Comparison of ENCODE assay signal across 18 cellular contexts in genomic region chr1:239260779-239261286, GRCh38.
DNase-seq lines count a peak whose midpoint lies in the region; ATAC-seq and TF ChIP-seq lines count a peak whose summit lies in the region.
"Had no signal": no experiment of that assay in that cellular context is flagged by ENCODE, and none has a peak within 500 bp of the region (broad histone marks: within the 10 kb centered on the region; RNA-seq: fewer than 3 reads in every experiment).

No MANE protein-coding gene starts in this region.

- no peak overlapping the region for H3K4me3 Mint-ChIP-seq in GM23338
- H3K4me3 Mint-ChIP-seq: CD4-positive, alpha-beta memory T cell; IgD-negative memory B cell had no signal

- no peaks in the 10 kb centered on the region for H3K79me2 ChIP-seq in GM23338 (replicated peaks; ENCODE audit: insufficient read depth)
- no peaks in the 10 kb centered on the region for H3K79me2 ChIP-seq in PC-3 (ENCODE audit: low read length)

- DNase-seq in GM23338 (ENCODE audit: low spot score) (no peak), PC-3 (peak; percentile 72), epithelial cell of esophagus (ENCODE audit: low read depth) (peak; percentile 53), NAMALWA (ENCODE audit: low spot score) (no peak)
- no peak for DNase-seq in stimulated activated CD4-positive, alpha-beta T cell treated with anti-CD3 and anti-CD28 coated beads, Interleukin-4, amount 100 ng/mL, for 24 hours
- DNase-seq: AML-193; CD4-positive, alpha-beta memory T cell; DMS153; DMS79; GM23248; HCEC 1CT had no signal

- BruUV-seq in PC-3 (replicated peaks; lab: Mats Ljungman, UMichigan), result no TSS peak

- H3K27me3 Mint-ChIP-seq in GM23338 (ENCODE audit: insufficient read depth, low read depth, poor library complexity), result peaks cover 4% of the 10 kb centered on the region
- H3K27me3 Mint-ChIP-seq: IgD-negative memory B cell had no signal

- ATAC-seq in GM23338 (no peak), PC-3 (peak; percentile 91), GM18520 (IDR thresholded peaks at IDR 0.05; ENCODE audit: unreplicated experiment) (no peak)
- ATAC-seq: GM12878, HepG2 had no signal

- H3K27me3 ChIP-seq in GM23338 (ENCODE audit: insufficient read depth) (no peaks in the 10 kb centered on the region), PC-3 (ENCODE audit: low read length) (no peaks in the 10 kb centered on the region)

- peaks cover 3% of the 10 kb centered on the region; the same call in 2 of the 3 replicates for H3K4me1 Mint-ChIP-seq in GM23338
- H3K4me1 Mint-ChIP-seq: CD4-positive, alpha-beta memory T cell had no signal

- H3K9me3 Mint-ChIP-seq in GM23338, result peaks cover 12% of the 10 kb centered on the region

- H3K27ac Mint-ChIP-seq in GM23338, result no peak overlapping the region
- H3K27ac Mint-ChIP-seq: CD4-positive, alpha-beta memory T cell; IgD-negative memory B cell had no signal

- H3K36me3 ChIP-seq in GM23338 (ENCODE audit: insufficient read depth) (no peaks in the 10 kb centered on the region), PC-3 (ENCODE audit: low read depth, low read length) (no peaks in the 10 kb centered on the region)

- H3K4me3 ChIP-seq in GM23338 (no peak overlapping the region), PC-3 (ENCODE audit: low read length) (no peak overlapping the region), epithelial cell of esophagus (ENCODE audit: low read length) (no peak overlapping the region)
- H3K4me3 ChIP-seq: GM12878, GM23248 had no signal

- no peak for TF ChIP-seq CTCF in GM23338 (conservative IDR thresholded peaks at IDR 0.05; ENCODE audit: low read depth in 2 of 2)
- TF ChIP-seq CTCF in PC-3 (conservative IDR thresholded peaks at IDR 0.05; ENCODE audit: low read depth, low read length), result no peak
- no peak for TF ChIP-seq CTCF in epithelial cell of esophagus (IDR thresholded peaks at IDR 0.05; ENCODE audit: insufficient read depth, low read depth, low read length, missing control alignments)

- intact Hi-C loops in PC-3 (cut with micrococcal nuclease), result no loop called here

- CTCF ChIA-PET in PC-3 (lab: Charles Lee), result no interaction called here

- 0 out of 2 replicates have a peak, but pooled peaks cover 7% of the 10 kb centered on the region for H3K4me1 ChIP-seq in GM23338 (ENCODE audit: insufficient read depth)
- peaks cover 14% of the 10 kb centered on the region for H3K4me1 ChIP-seq in PC-3 (ENCODE audit: insufficient read depth, low read length)

- H2AFZ ChIP-seq in GM23338 (peak overlapping the region; percentile 78; the same call in 1 of the 2 replicates), PC-3 (ENCODE audit: low read length) (no peak overlapping the region)
- H2AFZ ChIP-seq: GM23248 had no signal

- H3K36me3 Mint-ChIP-seq in GM23338 (ENCODE audit: low read depth), result peaks cover 13% of the 10 kb centered on the region
- H3K36me3 Mint-ChIP-seq: CD4-positive, alpha-beta memory T cell; IgD-negative memory B cell had no signal

- no peak overlapping the region for H3K27ac ChIP-seq in GM23338 (ENCODE audit: low read depth)
- H3K27ac ChIP-seq in PC-3 (ENCODE audit: low read length), result peak overlapping the region; percentile 47
- H3K27ac ChIP-seq: C4-2B, GM23248, HL-60, KMS-11 had no signal

- H3K9me3 ChIP-seq in PC-3 (ENCODE audit: low read length), result no peaks in the 10 kb centered on the region

- H3K9ac ChIP-seq in PC-3 (ENCODE audit: low read length), result no peak overlapping the region
- H3K9ac ChIP-seq: GM23248, KMS-11 had no signal

- H3K4me2 ChIP-seq in GM23338 (no peak overlapping the region), PC-3 (ENCODE audit: low read length) (peak overlapping the region; percentile 6; the same call in 1 of the 2 replicates)
- H3K4me2 ChIP-seq: KMS-11 had no signal

- POLR2A ChIA-PET in PC-3 (lab: Charles Lee; ENCODE audit: unreplicated experiment), result no interaction called here

- H4K20me1 ChIP-seq in GM23338 (replicated peaks; ENCODE audit: insufficient read depth) (no peaks in the 10 kb centered on the region), PC-3 (ENCODE audit: low read length) (no peaks in the 10 kb centered on the region)

- H3F3A ChIP-seq in GM23338 (replicated peaks; ENCODE audit: low read depth), result no peaks in the 10 kb centered on the region
- no peaks in the 10 kb centered on the region for H3F3A ChIP-seq in PC-3 (ENCODE audit: low read length, unreplicated experiment)

- H3K9me2 ChIP-seq in GM23338 (ENCODE audit: insufficient read depth), result 0 out of 2 replicates have a peak, but pooled peaks cover 4% of the 10 kb centered on the region
- H3K9me2 ChIP-seq in PC-3 (replicated peaks; ENCODE audit: low read length), result no peaks in the 10 kb centered on the region

TF ChIP-seq in GM23338, 12 proteins besides CTCF, POLR2A, EP300 and RAD21 (continues in another document):
- no peak for TF ChIP-seq EZH2 (IDR thresholded peaks at IDR 0.05; ENCODE audit: low read depth, unreplicated experiment)
- TF ChIP-seq NANOG (IDR thresholded peaks at IDR 0.05; ENCODE audit: borderline replicate concordance), result no peak
- TF ChIP-seq CREB1 (CRISPR knock-in tag; IDR thresholded peaks at IDR 0.05; ENCODE audit: low read depth), result no peak
- no peak for TF ChIP-seq ZNF114 (CRISPR knock-in tag; IDR thresholded peaks at IDR 0.05)
- TF ChIP-seq, protein P1, sequence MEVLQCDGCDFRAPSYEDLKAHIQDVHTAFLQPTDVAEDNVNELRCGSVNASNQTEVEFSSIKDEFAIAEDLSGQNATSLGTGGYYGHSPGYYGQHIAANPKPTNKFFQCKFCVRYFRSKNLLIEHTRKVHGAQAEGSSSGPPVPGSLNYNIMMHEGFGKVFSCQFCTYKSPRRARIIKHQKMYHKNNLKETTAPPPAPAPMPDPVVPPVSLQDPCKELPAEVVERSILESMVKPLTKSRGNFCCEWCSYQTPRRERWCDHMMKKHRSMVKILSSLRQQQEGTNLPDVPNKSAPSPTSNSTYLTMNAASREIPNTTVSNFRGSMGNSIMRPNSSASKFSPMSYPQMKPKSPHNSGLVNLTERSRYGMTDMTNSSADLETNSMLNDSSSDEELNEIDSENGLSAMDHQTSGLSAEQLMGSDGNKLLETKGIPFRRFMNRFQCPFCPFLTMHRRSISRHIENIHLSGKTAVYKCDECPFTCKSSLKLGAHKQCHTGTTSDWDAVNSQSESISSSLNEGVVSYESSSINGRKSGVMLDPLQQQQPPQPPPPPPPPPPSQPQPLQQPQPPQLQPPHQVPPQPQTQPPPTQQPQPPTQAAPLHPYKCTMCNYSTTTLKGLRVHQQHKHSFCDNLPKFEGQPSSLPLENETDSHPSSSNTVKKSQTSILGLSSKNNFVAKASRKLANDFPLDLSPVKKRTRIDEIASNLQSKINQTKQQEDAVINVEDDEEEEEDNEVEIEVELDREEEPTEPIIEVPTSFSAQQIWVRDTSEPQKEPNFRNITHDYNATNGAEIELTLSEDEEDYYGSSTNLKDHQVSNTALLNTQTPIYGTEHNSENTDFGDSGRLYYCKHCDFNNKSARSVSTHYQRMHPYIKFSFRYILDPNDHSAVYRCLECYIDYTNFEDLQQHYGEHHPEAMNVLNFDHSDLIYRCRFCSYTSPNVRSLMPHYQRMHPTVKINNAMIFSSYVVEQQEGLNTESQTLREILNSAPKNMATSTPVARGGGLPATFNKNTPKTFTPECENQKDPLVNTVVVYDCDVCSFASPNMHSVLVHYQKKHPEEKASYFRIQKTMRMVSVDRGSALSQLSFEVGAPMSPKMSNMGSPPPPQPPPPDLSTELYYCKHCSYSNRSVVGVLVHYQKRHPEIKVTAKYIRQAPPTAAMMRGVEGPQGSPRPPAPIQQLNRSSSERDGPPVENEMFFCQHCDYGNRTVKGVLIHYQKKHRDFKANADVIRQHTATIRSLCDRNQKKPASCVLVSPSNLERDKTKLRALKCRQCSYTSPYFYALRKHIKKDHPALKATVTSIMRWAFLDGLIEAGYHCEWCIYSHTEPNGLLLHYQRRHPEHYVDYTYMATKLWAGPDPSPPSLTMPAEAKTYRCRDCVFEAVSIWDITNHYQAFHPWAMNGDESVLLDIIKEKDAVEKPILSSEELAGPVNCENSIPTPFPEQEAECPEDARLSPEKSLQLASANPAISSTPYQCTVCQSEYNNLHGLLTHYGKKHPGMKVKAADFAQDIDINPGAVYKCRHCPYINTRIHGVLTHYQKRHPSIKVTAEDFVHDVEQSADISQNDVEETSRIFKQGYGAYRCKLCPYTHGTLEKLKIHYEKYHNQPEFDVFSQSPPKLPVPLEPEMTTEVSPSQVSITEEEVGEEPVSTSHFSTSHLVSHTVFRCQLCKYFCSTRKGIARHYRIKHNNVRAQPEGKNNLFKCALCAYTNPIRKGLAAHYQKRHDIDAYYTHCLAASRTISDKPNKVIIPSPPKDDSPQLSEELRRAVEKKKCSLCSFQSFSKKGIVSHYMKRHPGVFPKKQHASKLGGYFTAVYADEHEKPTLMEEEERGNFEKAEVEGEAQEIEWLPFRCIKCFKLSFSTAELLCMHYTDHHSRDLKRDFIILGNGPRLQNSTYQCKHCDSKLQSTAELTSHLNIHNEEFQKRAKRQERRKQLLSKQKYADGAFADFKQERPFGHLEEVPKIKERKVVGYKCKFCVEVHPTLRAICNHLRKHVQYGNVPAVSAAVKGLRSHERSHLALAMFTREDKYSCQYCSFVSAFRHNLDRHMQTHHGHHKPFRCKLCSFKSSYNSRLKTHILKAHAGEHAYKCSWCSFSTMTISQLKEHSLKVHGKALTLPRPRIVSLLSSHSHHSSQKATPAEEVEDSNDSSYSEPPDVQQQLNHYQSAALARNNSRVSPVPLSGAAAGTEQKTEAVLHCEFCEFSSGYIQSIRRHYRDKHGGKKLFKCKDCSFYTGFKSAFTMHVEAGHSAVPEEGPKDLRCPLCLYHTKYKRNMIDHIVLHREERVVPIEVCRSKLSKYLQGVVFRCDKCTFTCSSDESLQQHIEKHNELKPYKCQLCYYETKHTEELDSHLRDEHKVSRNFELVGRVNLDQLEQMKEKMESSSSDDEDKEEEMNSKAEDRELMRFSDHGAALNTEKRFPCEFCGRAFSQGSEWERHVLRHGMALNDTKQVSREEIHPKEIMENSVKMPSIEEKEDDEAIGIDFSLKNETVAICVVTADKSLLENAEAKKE (CRISPR knock-in tag; IDR thresholded peaks at IDR 0.05), result no peak
- TF ChIP-seq, protein P2, sequence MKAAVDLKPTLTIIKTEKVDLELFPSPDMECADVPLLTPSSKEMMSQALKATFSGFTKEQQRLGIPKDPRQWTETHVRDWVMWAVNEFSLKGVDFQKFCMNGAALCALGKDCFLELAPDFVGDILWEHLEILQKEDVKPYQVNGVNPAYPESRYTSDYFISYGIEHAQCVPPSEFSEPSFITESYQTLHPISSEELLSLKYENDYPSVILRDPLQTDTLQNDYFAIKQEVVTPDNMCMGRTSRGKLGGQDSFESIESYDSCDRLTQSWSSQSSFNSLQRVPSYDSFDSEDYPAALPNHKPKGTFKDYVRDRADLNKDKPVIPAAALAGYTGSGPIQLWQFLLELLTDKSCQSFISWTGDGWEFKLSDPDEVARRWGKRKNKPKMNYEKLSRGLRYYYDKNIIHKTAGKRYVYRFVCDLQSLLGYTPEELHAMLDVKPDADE (IDR thresholded peaks at IDR 0.05), result no peak
- TF ChIP-seq STAT1 (IDR thresholded peaks at IDR 0.05; ENCODE audit: unreplicated experiment), result no peak
- TF ChIP-seq POLR2AphosphoS5 (IDR thresholded peaks at IDR 0.05; ENCODE audit: low read depth), result no peak

Comparison
In these comparisons a context has a peak if more than half of its experiments do, and no peak if none do; other contexts are left out.
1. DNase-seq: peak in PC-3 (single experiment) and epithelial cell of esophagus (single experiment); none in GM23338 (single experiment), NAMALWA (single experiment) and stimulated activated CD4-positive, alpha-beta T cell treated with anti-CD3 and anti-CD28 coated beads, Interleukin-4, amount 100 ng/mL, for 24 hours (single experiment).